1 cellular context compared by ENCODE assay signal in the genomic region with DNA sequence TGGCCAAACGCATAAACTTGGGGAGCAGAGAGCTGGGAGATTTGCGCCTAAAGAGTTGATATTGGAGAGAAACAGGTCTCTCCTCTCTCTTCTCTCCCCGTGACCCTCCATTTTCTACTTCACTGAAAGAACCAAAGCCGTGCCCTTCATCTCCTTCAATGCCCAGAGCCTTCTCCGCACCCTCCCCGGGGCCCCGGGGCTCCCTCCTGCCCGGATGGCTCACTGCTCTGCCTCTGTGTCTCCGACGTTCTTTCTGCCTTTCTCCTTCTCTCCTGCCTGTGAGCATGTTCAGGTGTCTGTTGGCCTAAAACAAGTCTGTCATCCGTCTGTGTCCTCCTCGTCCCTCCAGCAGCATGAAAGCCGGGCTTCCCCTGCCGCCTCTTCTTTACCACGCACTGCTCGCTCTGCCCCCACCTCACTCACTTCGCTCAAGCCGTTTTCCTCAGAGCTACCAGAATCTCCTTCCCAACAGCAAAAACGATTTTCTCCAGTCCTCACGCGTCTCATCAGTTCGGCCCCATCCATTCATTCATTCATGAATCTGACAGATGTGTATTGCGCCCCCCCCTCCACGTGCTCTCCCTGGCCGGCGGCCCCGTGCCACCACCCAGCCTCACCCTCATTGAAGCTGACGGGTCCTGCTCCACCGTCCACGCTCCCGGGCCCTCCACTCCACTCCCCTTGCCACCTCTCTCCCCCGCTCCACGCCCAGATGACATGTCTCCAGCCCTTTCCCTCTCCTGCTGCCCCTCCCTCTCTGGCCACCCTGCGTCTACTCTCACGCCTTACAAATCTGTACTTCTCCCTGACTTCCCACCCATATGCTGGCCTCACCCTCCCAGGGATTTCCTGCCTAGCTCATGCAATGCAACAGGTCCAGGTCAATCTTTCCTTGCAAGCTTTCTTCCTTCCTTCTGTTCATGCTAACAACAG.
A peak's percentile ranks its signal among the peaks of the same experiment; 100 is the strongest.
TF ChIP-seq lines count a peak whose summit lies in the region.

No MANE protein-coding gene starts in this region.

TF ChIP-seq in K562, 482 proteins besides CTCF, POLR2A, EP300 and RAD21 (continued from another document):
- TF ChIP-seq JUND (IDR thresholded peaks at IDR 0.05; ENCODE audit: borderline replicate concordance, low read depth, low read length) (no peak), JUND (tag; IDR thresholded peaks at IDR 0.05; ENCODE audit: borderline replicate concordance, low read depth, low read length) (no peak), STAG1 (CRISPR knock-in tag; IDR thresholded peaks at IDR 0.05; ENCODE audit: borderline replicate concordance) (0 out of 2 replicates have a peak, but pooled peaks have one; percentile 8), ZNF23 (CRISPR knock-in tag; IDR thresholded peaks at IDR 0.05) (no peak), GABPA (tag; conservative IDR thresholded peaks at IDR 0.05; ENCODE audit: low read depth) (no peak), CBX2 (IDR thresholded peaks at IDR 0.05; ENCODE audit: insufficient read depth, low read length, poor library complexity, severe bottlenecking) (no peak), THRAP3 (IDR thresholded peaks at IDR 0.05; ENCODE audit: borderline replicate concordance) (no peak), NR2C2 (CRISPR knock-in tag; IDR thresholded peaks at IDR 0.05) (no peak), NR2C2 (tag; IDR thresholded peaks at IDR 0.05) (0 out of 2 replicates have a peak, but pooled peaks have one; percentile 6), TAF1 (IDR thresholded peaks at IDR 0.05; ENCODE audit: control insufficient read depth, extremely low read depth, insufficient read depth, low read length, severe bottlenecking) (no peak), ZNF766 (CRISPR knock-in tag; conservative IDR thresholded peaks at IDR 0.05) (0 out of 2 replicates have a peak, but pooled peaks have one; percentile 18), PML (IDR thresholded peaks at IDR 0.05; ENCODE audit: low read length) (no peak)
- TF ChIP-seq, protein P1, sequence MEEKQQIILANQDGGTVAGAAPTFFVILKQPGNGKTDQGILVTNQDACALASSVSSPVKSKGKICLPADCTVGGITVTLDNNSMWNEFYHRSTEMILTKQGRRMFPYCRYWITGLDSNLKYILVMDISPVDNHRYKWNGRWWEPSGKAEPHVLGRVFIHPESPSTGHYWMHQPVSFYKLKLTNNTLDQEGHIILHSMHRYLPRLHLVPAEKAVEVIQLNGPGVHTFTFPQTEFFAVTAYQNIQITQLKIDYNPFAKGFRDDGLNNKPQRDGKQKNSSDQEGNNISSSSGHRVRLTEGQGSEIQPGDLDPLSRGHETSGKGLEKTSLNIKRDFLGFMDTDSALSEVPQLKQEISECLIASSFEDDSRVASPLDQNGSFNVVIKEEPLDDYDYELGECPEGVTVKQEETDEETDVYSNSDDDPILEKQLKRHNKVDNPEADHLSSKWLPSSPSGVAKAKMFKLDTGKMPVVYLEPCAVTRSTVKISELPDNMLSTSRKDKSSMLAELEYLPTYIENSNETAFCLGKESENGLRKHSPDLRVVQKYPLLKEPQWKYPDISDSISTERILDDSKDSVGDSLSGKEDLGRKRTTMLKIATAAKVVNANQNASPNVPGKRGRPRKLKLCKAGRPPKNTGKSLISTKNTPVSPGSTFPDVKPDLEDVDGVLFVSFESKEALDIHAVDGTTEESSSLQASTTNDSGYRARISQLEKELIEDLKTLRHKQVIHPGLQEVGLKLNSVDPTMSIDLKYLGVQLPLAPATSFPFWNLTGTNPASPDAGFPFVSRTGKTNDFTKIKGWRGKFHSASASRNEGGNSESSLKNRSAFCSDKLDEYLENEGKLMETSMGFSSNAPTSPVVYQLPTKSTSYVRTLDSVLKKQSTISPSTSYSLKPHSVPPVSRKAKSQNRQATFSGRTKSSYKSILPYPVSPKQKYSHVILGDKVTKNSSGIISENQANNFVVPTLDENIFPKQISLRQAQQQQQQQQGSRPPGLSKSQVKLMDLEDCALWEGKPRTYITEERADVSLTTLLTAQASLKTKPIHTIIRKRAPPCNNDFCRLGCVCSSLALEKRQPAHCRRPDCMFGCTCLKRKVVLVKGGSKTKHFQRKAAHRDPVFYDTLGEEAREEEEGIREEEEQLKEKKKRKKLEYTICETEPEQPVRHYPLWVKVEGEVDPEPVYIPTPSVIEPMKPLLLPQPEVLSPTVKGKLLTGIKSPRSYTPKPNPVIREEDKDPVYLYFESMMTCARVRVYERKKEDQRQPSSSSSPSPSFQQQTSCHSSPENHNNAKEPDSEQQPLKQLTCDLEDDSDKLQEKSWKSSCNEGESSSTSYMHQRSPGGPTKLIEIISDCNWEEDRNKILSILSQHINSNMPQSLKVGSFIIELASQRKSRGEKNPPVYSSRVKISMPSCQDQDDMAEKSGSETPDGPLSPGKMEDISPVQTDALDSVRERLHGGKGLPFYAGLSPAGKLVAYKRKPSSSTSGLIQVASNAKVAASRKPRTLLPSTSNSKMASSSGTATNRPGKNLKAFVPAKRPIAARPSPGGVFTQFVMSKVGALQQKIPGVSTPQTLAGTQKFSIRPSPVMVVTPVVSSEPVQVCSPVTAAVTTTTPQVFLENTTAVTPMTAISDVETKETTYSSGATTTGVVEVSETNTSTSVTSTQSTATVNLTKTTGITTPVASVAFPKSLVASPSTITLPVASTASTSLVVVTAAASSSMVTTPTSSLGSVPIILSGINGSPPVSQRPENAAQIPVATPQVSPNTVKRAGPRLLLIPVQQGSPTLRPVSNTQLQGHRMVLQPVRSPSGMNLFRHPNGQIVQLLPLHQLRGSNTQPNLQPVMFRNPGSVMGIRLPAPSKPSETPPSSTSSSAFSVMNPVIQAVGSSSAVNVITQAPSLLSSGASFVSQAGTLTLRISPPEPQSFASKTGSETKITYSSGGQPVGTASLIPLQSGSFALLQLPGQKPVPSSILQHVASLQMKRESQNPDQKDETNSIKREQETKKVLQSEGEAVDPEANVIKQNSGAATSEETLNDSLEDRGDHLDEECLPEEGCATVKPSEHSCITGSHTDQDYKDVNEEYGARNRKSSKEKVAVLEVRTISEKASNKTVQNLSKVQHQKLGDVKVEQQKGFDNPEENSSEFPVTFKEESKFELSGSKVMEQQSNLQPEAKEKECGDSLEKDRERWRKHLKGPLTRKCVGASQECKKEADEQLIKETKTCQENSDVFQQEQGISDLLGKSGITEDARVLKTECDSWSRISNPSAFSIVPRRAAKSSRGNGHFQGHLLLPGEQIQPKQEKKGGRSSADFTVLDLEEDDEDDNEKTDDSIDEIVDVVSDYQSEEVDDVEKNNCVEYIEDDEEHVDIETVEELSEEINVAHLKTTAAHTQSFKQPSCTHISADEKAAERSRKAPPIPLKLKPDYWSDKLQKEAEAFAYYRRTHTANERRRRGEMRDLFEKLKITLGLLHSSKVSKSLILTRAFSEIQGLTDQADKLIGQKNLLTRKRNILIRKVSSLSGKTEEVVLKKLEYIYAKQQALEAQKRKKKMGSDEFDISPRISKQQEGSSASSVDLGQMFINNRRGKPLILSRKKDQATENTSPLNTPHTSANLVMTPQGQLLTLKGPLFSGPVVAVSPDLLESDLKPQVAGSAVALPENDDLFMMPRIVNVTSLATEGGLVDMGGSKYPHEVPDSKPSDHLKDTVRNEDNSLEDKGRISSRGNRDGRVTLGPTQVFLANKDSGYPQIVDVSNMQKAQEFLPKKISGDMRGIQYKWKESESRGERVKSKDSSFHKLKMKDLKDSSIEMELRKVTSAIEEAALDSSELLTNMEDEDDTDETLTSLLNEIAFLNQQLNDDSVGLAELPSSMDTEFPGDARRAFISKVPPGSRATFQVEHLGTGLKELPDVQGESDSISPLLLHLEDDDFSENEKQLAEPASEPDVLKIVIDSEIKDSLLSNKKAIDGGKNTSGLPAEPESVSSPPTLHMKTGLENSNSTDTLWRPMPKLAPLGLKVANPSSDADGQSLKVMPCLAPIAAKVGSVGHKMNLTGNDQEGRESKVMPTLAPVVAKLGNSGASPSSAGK (IDR thresholded peaks at IDR 0.05) = no peak; the same call in 1 of the 2 replicates
- TF ChIP-seq, protein P2, sequence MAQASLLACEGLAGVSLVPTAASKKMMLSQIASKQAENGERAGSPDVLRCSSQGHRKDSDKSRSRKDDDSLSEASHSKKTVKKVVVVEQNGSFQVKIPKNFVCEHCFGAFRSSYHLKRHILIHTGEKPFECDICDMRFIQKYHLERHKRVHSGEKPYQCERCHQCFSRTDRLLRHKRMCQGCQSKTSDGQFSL (CRISPR knock-in tag; IDR thresholded peaks at IDR 0.05) = peak; percentile 66; the same call in 1 of the 2 replicates
- TF ChIP-seq, protein P2 (tag; IDR thresholded peaks at IDR 0.05) = no peak
